Comparison of ENCODE assay signal across 19 cellular contexts in the genomic region with DNA sequence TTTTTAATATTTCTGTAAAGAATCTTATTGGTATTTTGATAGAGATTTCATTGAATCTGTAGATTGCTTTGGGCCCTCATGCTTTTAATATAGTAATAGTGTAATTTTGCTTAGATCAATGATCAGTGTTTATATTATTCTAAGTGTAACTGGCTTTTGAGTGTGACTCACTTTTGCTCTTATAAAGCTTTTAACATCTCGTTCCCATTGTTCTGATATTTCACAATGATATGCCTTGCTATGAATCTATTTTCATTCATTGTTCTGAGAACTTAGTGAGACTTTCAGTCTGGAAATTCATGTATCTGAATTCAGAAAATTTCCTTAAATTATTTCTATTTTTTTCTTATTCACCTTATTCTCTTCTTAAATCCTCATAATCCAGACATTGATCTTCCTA. TPM values are rescaled to one million over a fixed set of nuclear protein-coding genes. Genes with fewer than 3 reads are reported as not detected.
DNase-seq lines count a peak whose midpoint lies in the region; ATAC-seq and TF ChIP-seq lines count a peak whose summit lies in the region.
"Had no signal": no experiment of that assay in that cellular context is flagged by ENCODE, and none has a peak within 500 bp of the region (broad histone marks: within the 10 kb centered on the region; RNA-seq: fewer than 3 reads in every experiment).

No MANE protein-coding gene starts in this region.

- H3K4me1 Mint-ChIP-seq in activated CD4-positive, alpha-beta T cell treated with anti-CD3 and anti-CD28 coated beads, Interleukin-2, amount 10 ng/mL, durations not matched to agents 7 days and 5 days, result no peaks in the 10 kb centered on the region
- H3K4me1 Mint-ChIP-seq: CD4-positive, alpha-beta memory T cell had no signal

- no peak for TF ChIP-seq RAD21 in HCT116 (IDR thresholded peaks at IDR 0.05; ENCODE audit: low read depth)

- DNase-seq in HCT116 (ENCODE audit: low read depth, low spot score), result no peak
- no peak for DNase-seq in brain microvascular endothelial cell
- peak; percentile 23 to 39 for DNase-seq in fibroblast of lung (ENCODE audit: low read depth in 2 of 2)
- no peak for DNase-seq in uterus
- no peak for DNase-seq in activated CD4-positive, alpha-beta T cell treated with anti-CD3 and anti-CD28 coated beads, Interleukin-2, amount 10 ng/mL, durations not matched to agents 7 days and 5 days
- DNase-seq in osteoblast (ENCODE audit: insufficient read length, low spot score, missing footprints), result no peak
- no peak for DNase-seq in C1 segment of cervical spinal cord (lab: John Stamatoyannopoulos, UW)
- DNase-seq: BE2C; CD4-positive, alpha-beta memory T cell; DMS79; H9; NCI-H1436; NCI-H2029; NCI-H510A treated with DMSO at 0.1 percent for 48 hours; NCI-H82; Peyer's patch; SHP77 had no signal

- peaks cover 8% of the 10 kb centered on the region for H3K27me3 Mint-ChIP-seq in activated CD4-positive, alpha-beta T cell treated with anti-CD3 and anti-CD28 coated beads, Interleukin-2, amount 10 ng/mL, durations not matched to agents 7 days and 5 days

- H3K9me3 ChIP-seq in HCT116 (ENCODE audit: control insufficient read depth in 1 of 2, insufficient read depth in 1 of 2, low read depth in 1 of 2, low read length in 2 of 2) (no peaks in the 10 kb centered on the region), fibroblast of lung (ENCODE audit: control insufficient read depth, insufficient read depth, low read depth, low read length) (no peaks in the 10 kb centered on the region), uterus (no peaks in the 10 kb centered on the region), osteoblast (ENCODE audit: low read depth, low read length) (no peaks in the 10 kb centered on the region)
- H3K9me3 ChIP-seq: BE2C, Peyer's patch had no signal

- intact Hi-C loops in HCT116 (cut with micrococcal nuclease) (no loop called here), uterus (cut with DNase I; ENCODE audit: low total_unique reads) (no loop called here)

- ATAC-seq in HCT116, result no peak
- ATAC-seq: K562, SK-N-SH treated with all-trans-retinoic acid at 6 μM for 48 hours had no signal

- in situ Hi-C loops in brain microvascular endothelial cell (cut with HindIII; ENCODE audit: low pct_ligation_motif_present, low sequenced_read_pairs), result no loop called here

- H3K4me2 ChIP-seq in HCT116 (ENCODE audit: low read length) (no peak overlapping the region), fibroblast of lung (ENCODE audit: extremely low read depth, insufficient read depth, low read length) (no peak overlapping the region), osteoblast (ENCODE audit: insufficient read depth, low read length) (no peak overlapping the region)

- H3K4me1 ChIP-seq in HCT116 (ENCODE audit: control insufficient read depth in 1 of 2, insufficient read depth in 2 of 2, low read length in 2 of 2) (peaks cover 12 to 28% of the 10 kb centered on the region in 2 experiments), fibroblast of lung (ENCODE audit: control insufficient read depth, extremely low read depth, insufficient read depth, low read length) (no peaks in the 10 kb centered on the region), uterus (no peaks in the 10 kb centered on the region), osteoblast (ENCODE audit: insufficient read depth, low read length) (peaks cover 20% of the 10 kb centered on the region)
- H3K4me1 ChIP-seq: BE2C, Peyer's patch had no signal

- no peak overlapping the region for H3K27ac Mint-ChIP-seq in activated CD4-positive, alpha-beta T cell treated with anti-CD3 and anti-CD28 coated beads, Interleukin-2, amount 10 ng/mL, durations not matched to agents 7 days and 5 days
- H3K27ac Mint-ChIP-seq: CD4-positive, alpha-beta memory T cell; H9 had no signal

- no peak overlapping the region for H3K4me3 Mint-ChIP-seq in activated CD4-positive, alpha-beta T cell treated with anti-CD3 and anti-CD28 coated beads, Interleukin-2, amount 10 ng/mL, durations not matched to agents 7 days and 5 days
- H3K4me3 Mint-ChIP-seq: CD4-positive, alpha-beta memory T cell; H9 had no signal

- H3K79me2 ChIP-seq in HCT116 (ENCODE audit: insufficient read depth, low read length), result no peaks in the 10 kb centered on the region
- H3K79me2 ChIP-seq in fibroblast of lung (ENCODE audit: control insufficient read depth, insufficient read depth, low read length), result no peaks in the 10 kb centered on the region
- H3K79me2 ChIP-seq in osteoblast (ENCODE audit: insufficient read depth, low read length), result no peaks in the 10 kb centered on the region

- H3K27ac ChIP-seq in HCT116 (ENCODE audit: low read depth, low read length) (peak overlapping the region; percentile 71; the same call in 1 of the 2 replicates), brain microvascular endothelial cell (peak overlapping the region; percentile 80), fibroblast of lung (ENCODE audit: insufficient read depth, low read length) (no peak overlapping the region), uterus (peak overlapping the region; percentile 67 to 68), osteoblast (ENCODE audit: low read depth, low read length) (no peak overlapping the region)
- H3K27ac ChIP-seq: Peyer's patch had no signal

- POLR2A ChIA-PET in HCT116 (lab: Charles Lee), result interaction anchor here (1.0 kb wide), 1 partner anchor 9 kb away, joined by 4 read pairs; no protein-coding TSS in a partner anchor
- POLR2A ChIA-PET in activated CD4-positive, alpha-beta T cell treated with anti-CD3 and anti-CD28 coated beads, Interleukin-2, amount 10 ng/mL, durations not matched to agents 7 days and 5 days (lab: Charles Lee), result no interaction called here

- RAD21 ChIA-PET in HCT116 (lab: Charles Lee; ENCODE audit: low non-redundant PET in 1 of 2, low total read pairs in 2 of 2, uncharacterized antibody in 2 of 2, unreplicated experiment in 2 of 2), result interaction anchor here in 1 of 2 experiments (1.3 kb wide), 1 partner anchor 81 kb away, joined by 4 read pairs; no protein-coding TSS in a partner anchor

- H4K20me1 ChIP-seq in HCT116 (ENCODE audit: insufficient read depth) (no peaks in the 10 kb centered on the region), fibroblast of lung (ENCODE audit: control insufficient read depth, extremely low read depth, insufficient read depth, low read length) (no peaks in the 10 kb centered on the region), osteoblast (ENCODE audit: insufficient read depth, low read length) (no peaks in the 10 kb centered on the region)

- no peaks in the 10 kb centered on the region for H3K9me3 Mint-ChIP-seq in activated CD4-positive, alpha-beta T cell treated with anti-CD3 and anti-CD28 coated beads, Interleukin-2, amount 10 ng/mL, durations not matched to agents 7 days and 5 days

- H3K36me3 Mint-ChIP-seq in activated CD4-positive, alpha-beta T cell treated with anti-CD3 and anti-CD28 coated beads, Interleukin-2, amount 10 ng/mL, durations not matched to agents 7 days and 5 days (ENCODE audit: low read depth), result no peaks in the 10 kb centered on the region
- H3K36me3 Mint-ChIP-seq: CD4-positive, alpha-beta memory T cell had no signal

- H3K4me3 ChIP-seq in HCT116 (replicated peaks in 1 of 2; ENCODE audit: low read depth in 1 of 2, low read length in 2 of 2), result no peak overlapping the region
- no peak overlapping the region for H3K4me3 ChIP-seq in brain microvascular endothelial cell (ENCODE audit: low read depth, low read length)
- H3K4me3 ChIP-seq in fibroblast of lung (replicated peaks in 1 of 4; ENCODE audit: control extremely low read depth in 1 of 4, insufficient read depth in 1 of 4, low read depth in 3 of 4, low read length in 4 of 4), result no peak overlapping the region
- no peak overlapping the region for H3K4me3 ChIP-seq in uterus
- no peak overlapping the region for H3K4me3 ChIP-seq in osteoblast (ENCODE audit: insufficient read depth, low read length)
- H3K4me3 ChIP-seq: K562, Peyer's patch had no signal

- H2AFZ ChIP-seq in HCT116 (ENCODE audit: low read depth, low read length, poor library complexity, severe bottlenecking) (no peak overlapping the region), fibroblast of lung (ENCODE audit: low read length) (no peak overlapping the region), osteoblast (ENCODE audit: low read length) (no peak overlapping the region)

- TF ChIP-seq CTCF in HCT116 (IDR thresholded peaks at IDR 0.05 in 2 of 3, conservative IDR thresholded peaks at IDR 0.05 in 1 of 3; ENCODE audit: borderline replicate concordance in 1 of 3, insufficient read depth in 1 of 3, low read depth in 2 of 3, low read length in 2 of 3), result no peak
- TF ChIP-seq CTCF in brain microvascular endothelial cell (IDR thresholded peaks at IDR 0.05; ENCODE audit: low read depth, low read length, missing control alignments), result no peak
- no peak for TF ChIP-seq CTCF in fibroblast of lung (conservative IDR thresholded peaks at IDR 0.05 in 1 of 2, IDR thresholded peaks at IDR 0.05 in 1 of 2; ENCODE audit: low read depth in 1 of 2, low read length in 2 of 2)
- TF ChIP-seq CTCF in uterus (IDR thresholded peaks at IDR 0.05), result no peak
- no peak for TF ChIP-seq CTCF in osteoblast (IDR thresholded peaks at IDR 0.05; ENCODE audit: extremely low read depth, low read depth, low read length)

- H3K27me3 ChIP-seq in HCT116 (ENCODE audit: insufficient read depth, low read length) (no peaks in the 10 kb centered on the region), brain microvascular endothelial cell (replicated peaks) (no peaks in the 10 kb centered on the region), fibroblast of lung (ENCODE audit: control insufficient read depth, insufficient read depth, low read length) (no peaks in the 10 kb centered on the region), uterus (no peaks in the 10 kb centered on the region), osteoblast (ENCODE audit: insufficient read depth, low read length) (no peaks in the 10 kb centered on the region)
- H3K27me3 ChIP-seq: Peyer's patch had no signal

- H3K9me2 ChIP-seq in HCT116 (ENCODE audit: insufficient read depth), result no peaks in the 10 kb centered on the region

- CTCF ChIA-PET in HCT116 (lab: Charles Lee), result interaction anchor here (1.6 kb wide), 1 partner anchor 83 kb away, joined by 6 read pairs; no protein-coding TSS in a partner anchor
- CTCF ChIA-PET in activated CD4-positive, alpha-beta T cell treated with anti-CD3 and anti-CD28 coated beads, Interleukin-2, amount 10 ng/mL, durations not matched to agents 7 days and 5 days (lab: Charles Lee), result no interaction called here

- BruUV-seq in HCT116 (replicated peaks; lab: Mats Ljungman, UMichigan), result no TSS peak

- TF ChIP-seq POLR2A in HCT116 (IDR thresholded peaks at IDR 0.05; ENCODE audit: borderline replicate concordance, extremely low read depth, insufficient read depth, insufficient read length), result no peak
- no peak for TF ChIP-seq POLR2A in uterus (IDR thresholded peaks at IDR 0.05)

- H3K9ac ChIP-seq in HCT116 (ENCODE audit: low read length), result no peak overlapping the region
- no peak overlapping the region for H3K9ac ChIP-seq in fibroblast of lung (ENCODE audit: insufficient read depth, low read length)

- H3K36me3 ChIP-seq in HCT116 (ENCODE audit: control insufficient read depth in 1 of 2, insufficient read depth in 2 of 2, low read length in 2 of 2), result no peaks in the 10 kb centered on the region
- H3K36me3 ChIP-seq in brain microvascular endothelial cell (replicated peaks), result no peaks in the 10 kb centered on the region
- H3K36me3 ChIP-seq in fibroblast of lung (ENCODE audit: control insufficient read depth, insufficient read depth, low read length), result no peaks in the 10 kb centered on the region
- no peaks in the 10 kb centered on the region for H3K36me3 ChIP-seq in uterus
- H3K36me3 ChIP-seq in osteoblast (ENCODE audit: insufficient read depth, low read length), result no peaks in the 10 kb centered on the region
- H3K36me3 ChIP-seq: BE2C, Peyer's patch had no signal

RNA-seq across cellular contexts. Expression of a gene that starts 13.5 kb away (rescaled TPM):
- total RNA-seq in HCT116 (2021; ENCODE audit: unreplicated experiment) (1.2 TPM), fibroblast of lung (5.4 and 23.0 TPM in 2 replicates), uterus (100 to 1,000 TPM in 3 of 4 donors, 10 to 100 TPM in 1; 42.7 to 204 (median 138) TPM), osteoblast (1.4 and 1.5 TPM in 2 replicates)
- 1.1 and 1.5 TPM in 2 replicates for polyA plus RNA-seq in HCT116 (2012)
- polyA plus RNA-seq in fibroblast of lung, result 4.2 and 14.4 TPM in 2 replicates
- polyA plus RNA-seq in fibroblast of lung (2012), result 3.0 and 9.0 TPM in 2 replicates
- 1.9 and 6.7 TPM in 2 replicates for polyA minus RNA-seq in fibroblast of lung (ENCODE audit: low replicate concordance)
- total RNA-seq in activated CD4-positive, alpha-beta T cell treated with anti-CD3 and anti-CD28 coated beads, Interleukin-2, amount 10 ng/mL, durations not matched to agents 7 days and 5 days, result not detected
- total RNA-seq: CD4-positive, alpha-beta memory T cell; K562 had no signal
- polyA plus RNA-seq: CD4-positive, alpha-beta memory T cell had no signal

Comparison
In these comparisons a context has a peak if more than half of its experiments do, and no peak if none do; other contexts are left out.
1. DNase-seq: peak in fibroblast of lung (2 of 2); none in HCT116 (single experiment), brain microvascular endothelial cell (single experiment), uterus (0 of 2), activated CD4-positive, alpha-beta T cell treated with anti-CD3 and anti-CD28 coated beads, Interleukin-2, amount 10 ng/mL, durations not matched to agents 7 days and 5 days (single experiment), osteoblast (single experiment) and C1 segment of cervical spinal cord (0 of 14).
2. H3K27ac ChIP-seq: peak in HCT116 (single experiment), brain microvascular endothelial cell (single experiment) and uterus (2 of 2); none in fibroblast of lung (single experiment) and osteoblast (single experiment).